1 cellular context compared by ENCODE assay signal in the genomic region with DNA sequence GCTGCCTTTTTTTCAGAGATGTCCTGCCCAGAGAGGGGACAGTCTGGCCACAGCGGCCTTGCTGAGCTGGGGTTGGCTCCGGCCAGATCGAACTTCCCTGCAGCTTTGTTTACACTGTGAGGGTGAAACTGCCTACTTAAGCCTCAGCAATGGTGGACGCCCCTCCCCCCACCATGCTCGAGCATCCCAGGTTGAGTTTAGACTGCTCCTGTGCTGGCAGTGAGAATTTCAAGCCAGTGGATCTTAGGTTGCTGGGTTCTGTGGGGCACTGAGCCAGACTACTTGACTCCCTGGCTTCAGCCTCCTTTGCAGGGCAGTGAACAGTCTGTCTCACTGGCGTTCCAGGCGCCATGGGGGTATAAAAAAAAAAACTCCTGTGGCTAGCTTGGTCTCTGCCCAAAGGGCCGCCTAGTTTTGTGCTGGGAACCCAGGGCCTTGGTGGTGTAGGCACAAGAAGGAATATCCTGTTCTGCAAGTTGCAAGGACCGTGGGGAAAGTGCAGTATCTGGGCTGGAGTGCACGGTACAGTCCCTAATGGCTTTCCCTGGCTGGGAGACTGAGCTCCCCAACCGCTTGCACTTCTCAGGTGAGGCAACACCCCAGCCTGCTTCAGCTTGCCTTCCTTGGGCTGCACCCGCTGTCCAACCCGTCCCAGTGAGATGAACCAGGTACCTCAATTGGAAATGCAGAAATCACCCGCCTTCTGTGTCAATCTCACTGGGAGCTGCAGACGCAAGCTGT.
TF ChIP-seq lines count a peak whose summit lies in the region.

No MANE protein-coding gene starts in this region.

TF ChIP-seq in GM23338, 12 proteins besides CTCF, POLR2A, EP300 and RAD21 (continued from another document):
- TF ChIP-seq, protein P1, sequence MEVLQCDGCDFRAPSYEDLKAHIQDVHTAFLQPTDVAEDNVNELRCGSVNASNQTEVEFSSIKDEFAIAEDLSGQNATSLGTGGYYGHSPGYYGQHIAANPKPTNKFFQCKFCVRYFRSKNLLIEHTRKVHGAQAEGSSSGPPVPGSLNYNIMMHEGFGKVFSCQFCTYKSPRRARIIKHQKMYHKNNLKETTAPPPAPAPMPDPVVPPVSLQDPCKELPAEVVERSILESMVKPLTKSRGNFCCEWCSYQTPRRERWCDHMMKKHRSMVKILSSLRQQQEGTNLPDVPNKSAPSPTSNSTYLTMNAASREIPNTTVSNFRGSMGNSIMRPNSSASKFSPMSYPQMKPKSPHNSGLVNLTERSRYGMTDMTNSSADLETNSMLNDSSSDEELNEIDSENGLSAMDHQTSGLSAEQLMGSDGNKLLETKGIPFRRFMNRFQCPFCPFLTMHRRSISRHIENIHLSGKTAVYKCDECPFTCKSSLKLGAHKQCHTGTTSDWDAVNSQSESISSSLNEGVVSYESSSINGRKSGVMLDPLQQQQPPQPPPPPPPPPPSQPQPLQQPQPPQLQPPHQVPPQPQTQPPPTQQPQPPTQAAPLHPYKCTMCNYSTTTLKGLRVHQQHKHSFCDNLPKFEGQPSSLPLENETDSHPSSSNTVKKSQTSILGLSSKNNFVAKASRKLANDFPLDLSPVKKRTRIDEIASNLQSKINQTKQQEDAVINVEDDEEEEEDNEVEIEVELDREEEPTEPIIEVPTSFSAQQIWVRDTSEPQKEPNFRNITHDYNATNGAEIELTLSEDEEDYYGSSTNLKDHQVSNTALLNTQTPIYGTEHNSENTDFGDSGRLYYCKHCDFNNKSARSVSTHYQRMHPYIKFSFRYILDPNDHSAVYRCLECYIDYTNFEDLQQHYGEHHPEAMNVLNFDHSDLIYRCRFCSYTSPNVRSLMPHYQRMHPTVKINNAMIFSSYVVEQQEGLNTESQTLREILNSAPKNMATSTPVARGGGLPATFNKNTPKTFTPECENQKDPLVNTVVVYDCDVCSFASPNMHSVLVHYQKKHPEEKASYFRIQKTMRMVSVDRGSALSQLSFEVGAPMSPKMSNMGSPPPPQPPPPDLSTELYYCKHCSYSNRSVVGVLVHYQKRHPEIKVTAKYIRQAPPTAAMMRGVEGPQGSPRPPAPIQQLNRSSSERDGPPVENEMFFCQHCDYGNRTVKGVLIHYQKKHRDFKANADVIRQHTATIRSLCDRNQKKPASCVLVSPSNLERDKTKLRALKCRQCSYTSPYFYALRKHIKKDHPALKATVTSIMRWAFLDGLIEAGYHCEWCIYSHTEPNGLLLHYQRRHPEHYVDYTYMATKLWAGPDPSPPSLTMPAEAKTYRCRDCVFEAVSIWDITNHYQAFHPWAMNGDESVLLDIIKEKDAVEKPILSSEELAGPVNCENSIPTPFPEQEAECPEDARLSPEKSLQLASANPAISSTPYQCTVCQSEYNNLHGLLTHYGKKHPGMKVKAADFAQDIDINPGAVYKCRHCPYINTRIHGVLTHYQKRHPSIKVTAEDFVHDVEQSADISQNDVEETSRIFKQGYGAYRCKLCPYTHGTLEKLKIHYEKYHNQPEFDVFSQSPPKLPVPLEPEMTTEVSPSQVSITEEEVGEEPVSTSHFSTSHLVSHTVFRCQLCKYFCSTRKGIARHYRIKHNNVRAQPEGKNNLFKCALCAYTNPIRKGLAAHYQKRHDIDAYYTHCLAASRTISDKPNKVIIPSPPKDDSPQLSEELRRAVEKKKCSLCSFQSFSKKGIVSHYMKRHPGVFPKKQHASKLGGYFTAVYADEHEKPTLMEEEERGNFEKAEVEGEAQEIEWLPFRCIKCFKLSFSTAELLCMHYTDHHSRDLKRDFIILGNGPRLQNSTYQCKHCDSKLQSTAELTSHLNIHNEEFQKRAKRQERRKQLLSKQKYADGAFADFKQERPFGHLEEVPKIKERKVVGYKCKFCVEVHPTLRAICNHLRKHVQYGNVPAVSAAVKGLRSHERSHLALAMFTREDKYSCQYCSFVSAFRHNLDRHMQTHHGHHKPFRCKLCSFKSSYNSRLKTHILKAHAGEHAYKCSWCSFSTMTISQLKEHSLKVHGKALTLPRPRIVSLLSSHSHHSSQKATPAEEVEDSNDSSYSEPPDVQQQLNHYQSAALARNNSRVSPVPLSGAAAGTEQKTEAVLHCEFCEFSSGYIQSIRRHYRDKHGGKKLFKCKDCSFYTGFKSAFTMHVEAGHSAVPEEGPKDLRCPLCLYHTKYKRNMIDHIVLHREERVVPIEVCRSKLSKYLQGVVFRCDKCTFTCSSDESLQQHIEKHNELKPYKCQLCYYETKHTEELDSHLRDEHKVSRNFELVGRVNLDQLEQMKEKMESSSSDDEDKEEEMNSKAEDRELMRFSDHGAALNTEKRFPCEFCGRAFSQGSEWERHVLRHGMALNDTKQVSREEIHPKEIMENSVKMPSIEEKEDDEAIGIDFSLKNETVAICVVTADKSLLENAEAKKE (CRISPR knock-in tag; IDR thresholded peaks at IDR 0.05): no peak
- no peak for TF ChIP-seq NANOG (IDR thresholded peaks at IDR 0.05; ENCODE audit: borderline replicate concordance)
- no peak for TF ChIP-seq EZH2 (IDR thresholded peaks at IDR 0.05; ENCODE audit: low read depth, unreplicated experiment)
- no peak for TF ChIP-seq EZH2phosphoT487 (IDR thresholded peaks at IDR 0.05; ENCODE audit: unreplicated experiment)
- TF ChIP-seq STAT1 (IDR thresholded peaks at IDR 0.05; ENCODE audit: unreplicated experiment): no peak
- TF ChIP-seq ZNF114 (CRISPR knock-in tag; IDR thresholded peaks at IDR 0.05): no peak
- no peak for TF ChIP-seq JUNB (IDR thresholded peaks at IDR 0.05; ENCODE audit: unreplicated experiment)
- TF ChIP-seq, protein P2, sequence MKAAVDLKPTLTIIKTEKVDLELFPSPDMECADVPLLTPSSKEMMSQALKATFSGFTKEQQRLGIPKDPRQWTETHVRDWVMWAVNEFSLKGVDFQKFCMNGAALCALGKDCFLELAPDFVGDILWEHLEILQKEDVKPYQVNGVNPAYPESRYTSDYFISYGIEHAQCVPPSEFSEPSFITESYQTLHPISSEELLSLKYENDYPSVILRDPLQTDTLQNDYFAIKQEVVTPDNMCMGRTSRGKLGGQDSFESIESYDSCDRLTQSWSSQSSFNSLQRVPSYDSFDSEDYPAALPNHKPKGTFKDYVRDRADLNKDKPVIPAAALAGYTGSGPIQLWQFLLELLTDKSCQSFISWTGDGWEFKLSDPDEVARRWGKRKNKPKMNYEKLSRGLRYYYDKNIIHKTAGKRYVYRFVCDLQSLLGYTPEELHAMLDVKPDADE (IDR thresholded peaks at IDR 0.05): no peak
- TF ChIP-seq, protein P3, sequence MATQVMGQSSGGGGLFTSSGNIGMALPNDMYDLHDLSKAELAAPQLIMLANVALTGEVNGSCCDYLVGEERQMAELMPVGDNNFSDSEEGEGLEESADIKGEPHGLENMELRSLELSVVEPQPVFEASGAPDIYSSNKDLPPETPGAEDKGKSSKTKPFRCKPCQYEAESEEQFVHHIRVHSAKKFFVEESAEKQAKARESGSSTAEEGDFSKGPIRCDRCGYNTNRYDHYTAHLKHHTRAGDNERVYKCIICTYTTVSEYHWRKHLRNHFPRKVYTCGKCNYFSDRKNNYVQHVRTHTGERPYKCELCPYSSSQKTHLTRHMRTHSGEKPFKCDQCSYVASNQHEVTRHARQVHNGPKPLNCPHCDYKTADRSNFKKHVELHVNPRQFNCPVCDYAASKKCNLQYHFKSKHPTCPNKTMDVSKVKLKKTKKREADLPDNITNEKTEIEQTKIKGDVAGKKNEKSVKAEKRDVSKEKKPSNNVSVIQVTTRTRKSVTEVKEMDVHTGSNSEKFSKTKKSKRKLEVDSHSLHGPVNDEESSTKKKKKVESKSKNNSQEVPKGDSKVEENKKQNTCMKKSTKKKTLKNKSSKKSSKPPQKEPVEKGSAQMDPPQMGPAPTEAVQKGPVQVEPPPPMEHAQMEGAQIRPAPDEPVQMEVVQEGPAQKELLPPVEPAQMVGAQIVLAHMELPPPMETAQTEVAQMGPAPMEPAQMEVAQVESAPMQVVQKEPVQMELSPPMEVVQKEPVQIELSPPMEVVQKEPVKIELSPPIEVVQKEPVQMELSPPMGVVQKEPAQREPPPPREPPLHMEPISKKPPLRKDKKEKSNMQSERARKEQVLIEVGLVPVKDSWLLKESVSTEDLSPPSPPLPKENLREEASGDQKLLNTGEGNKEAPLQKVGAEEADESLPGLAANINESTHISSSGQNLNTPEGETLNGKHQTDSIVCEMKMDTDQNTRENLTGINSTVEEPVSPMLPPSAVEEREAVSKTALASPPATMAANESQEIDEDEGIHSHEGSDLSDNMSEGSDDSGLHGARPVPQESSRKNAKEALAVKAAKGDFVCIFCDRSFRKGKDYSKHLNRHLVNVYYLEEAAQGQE (IDR thresholded peaks at IDR 0.05; ENCODE audit: unreplicated experiment): no peak
